In the genomic region with DNA sequence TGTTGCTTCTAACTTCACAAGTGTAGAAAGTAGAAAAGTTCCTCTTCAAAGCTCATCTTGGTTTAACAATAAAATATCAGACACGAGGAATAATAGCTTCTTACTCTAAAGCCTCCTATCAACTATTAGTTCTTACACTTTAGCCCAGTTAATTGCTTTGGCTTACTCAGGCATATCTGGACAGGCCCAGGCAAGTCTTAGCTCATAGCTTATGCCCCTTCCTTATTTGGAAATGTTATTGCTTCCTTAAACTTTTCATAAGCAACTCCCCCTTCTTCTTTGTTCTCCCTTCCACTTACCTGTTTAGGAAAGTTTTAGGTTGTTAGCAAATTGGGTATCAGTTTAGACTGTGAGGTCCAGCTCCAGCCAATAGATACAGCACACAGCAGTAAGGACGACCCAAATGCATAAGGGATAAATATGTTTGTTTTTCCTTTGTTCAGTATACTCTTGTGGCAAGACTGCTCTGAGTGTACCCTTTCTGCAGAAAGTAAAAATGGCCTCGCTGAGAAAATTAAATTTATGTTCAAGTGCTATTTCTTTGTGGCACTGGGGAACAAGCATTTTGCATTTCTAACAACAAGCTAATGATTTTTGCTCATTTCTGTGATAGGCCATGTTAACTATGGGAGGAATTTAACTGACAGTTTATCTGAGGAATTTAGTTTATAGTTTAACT, we compare ENCODE assay signal across 1 cellular context.
TF ChIP-seq lines count a peak whose summit lies in the region.

No MANE protein-coding gene starts in this region.

TF ChIP-seq in SK-N-SH treated with all-trans-retinoic acid at 6 μM for 48 hours, 23 proteins besides CTCF, POLR2A, EP300 and RAD21 (continued from another document):
- no peak for TF ChIP-seq PATZ1 (CRISPR knock-in tag; IDR thresholded peaks at IDR 0.05; ENCODE audit: borderline replicate concordance)
- TF ChIP-seq ZNF565 (CRISPR knock-in tag; conservative IDR thresholded peaks at IDR 0.05; ENCODE audit: low read depth): no peak
- no peak for TF ChIP-seq TCF4 (CRISPR knock-in tag; IDR thresholded peaks at IDR 0.05; ENCODE audit: borderline replicate concordance)
- TF ChIP-seq ARNTL (CRISPR knock-in tag; IDR thresholded peaks at IDR 0.05; ENCODE audit: borderline replicate concordance, low read depth): no peak
- TF ChIP-seq, protein P1, sequence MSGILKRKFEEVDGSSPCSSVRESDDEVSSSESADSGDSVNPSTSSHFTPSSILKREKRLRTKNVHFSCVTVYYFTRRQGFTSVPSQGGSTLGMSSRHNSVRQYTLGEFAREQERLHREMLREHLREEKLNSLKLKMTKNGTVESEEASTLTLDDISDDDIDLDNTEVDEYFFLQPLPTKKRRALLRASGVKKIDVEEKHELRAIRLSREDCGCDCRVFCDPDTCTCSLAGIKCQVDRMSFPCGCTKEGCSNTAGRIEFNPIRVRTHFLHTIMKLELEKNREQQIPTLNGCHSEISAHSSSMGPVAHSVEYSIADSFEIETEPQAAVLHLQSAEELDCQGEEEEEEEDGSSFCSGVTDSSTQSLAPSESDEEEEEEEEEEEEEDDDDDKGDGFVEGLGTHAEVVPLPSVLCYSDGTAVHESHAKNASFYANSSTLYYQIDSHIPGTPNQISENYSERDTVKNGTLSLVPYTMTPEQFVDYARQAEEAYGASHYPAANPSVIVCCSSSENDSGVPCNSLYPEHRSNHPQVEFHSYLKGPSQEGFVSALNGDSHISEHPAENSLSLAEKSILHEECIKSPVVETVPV (CRISPR knock-in tag; IDR thresholded peaks at IDR 0.05): no peak
- TF ChIP-seq ISL1 (CRISPR knock-in tag; IDR thresholded peaks at IDR 0.05): no peak
TF ChIP-seq in SK-N-SH treated with all-trans-retinoic acid at 6 μM for 48 hours: peak in this region for 0.
